15 cellular contexts compared by ENCODE assay signal in the genomic region with DNA sequence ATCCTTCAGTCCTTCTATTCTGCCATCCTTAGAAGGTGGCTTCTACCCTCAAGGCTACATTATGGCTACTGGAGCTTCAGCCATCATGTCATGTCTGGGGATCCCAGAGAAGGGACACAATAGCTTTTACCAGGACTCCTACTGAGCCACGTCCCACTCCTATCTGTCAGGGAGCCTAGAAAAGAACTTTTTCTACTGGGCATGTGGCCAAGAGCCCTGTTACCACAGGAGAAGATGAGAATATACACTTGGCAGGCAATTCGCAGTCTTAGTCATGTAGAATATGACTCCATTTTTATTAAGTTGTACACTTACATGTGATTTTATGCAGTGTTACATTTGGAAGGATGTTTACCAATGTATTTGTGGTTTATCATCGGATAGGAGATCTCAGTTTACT.
DNase-seq lines count a peak whose midpoint lies in the region; ATAC-seq and TF ChIP-seq lines count a peak whose summit lies in the region.
"Had no signal": no experiment of that assay in that cellular context is flagged by ENCODE, and none has a peak within 500 bp of the region (broad histone marks: within the 10 kb centered on the region; RNA-seq: fewer than 3 reads in every experiment).

No MANE protein-coding gene starts in this region.

- no peaks in the 10 kb centered on the region for H3K9me3 ChIP-seq in A673 (ENCODE audit: low read depth, low read length, poor library complexity, severe bottlenecking)
- H3K9me3 ChIP-seq: lower lobe of right lung, sigmoid colon had no signal

- H3K27ac Mint-ChIP-seq in natural killer cell, result no peak overlapping the region
- H3K27ac Mint-ChIP-seq: activated naive CD8-positive, alpha-beta T cell treated with anti-CD3 and anti-CD28 coated beads for 36 hours had no signal

- no peaks in the 10 kb centered on the region for H3K27me3 ChIP-seq in A673 (replicated peaks; ENCODE audit: insufficient read depth, low read depth, low read length, poor library complexity)
- H3K27me3 ChIP-seq: BLaER1 treated with 17β-estradiol and CSF1 and Interleukin-3, amounts not matched to agents 10 nM and 100 nM; sigmoid colon had no signal

- intact Hi-C loops in A673 (cut with micrococcal nuclease; ENCODE audit: unreplicated experiment) (no loop called here), natural killer cell (cut with micrococcal nuclease) (no loop called here)

- H3K27ac ChIP-seq in A673 (ENCODE audit: low read depth, low read length, poor library complexity, severe bottlenecking) (no peak overlapping the region), RWPE1 (no peak overlapping the region)
- H3K27ac ChIP-seq: BLaER1 treated with 17β-estradiol and CSF1 and Interleukin-3, amounts not matched to agents 10 nM and 100 nM; lower lobe of right lung; sigmoid colon had no signal

- DNase-seq in A673 (ENCODE audit: low spot score) (peak; percentile 79), HCEC 1CT (peak; percentile 87), RWPE1 (ENCODE audit: low spot score) (peak; percentile 73), fibroblast of the conjunctiva (ENCODE audit: low read depth) (peak; percentile 81), AML-193 (lab: John Stamatoyannopoulos, UW) (no peak), Ammon's horn (ENCODE audit: low spot score) (no peak), NCI-H1417 (lab: John Stamatoyannopoulos, UW) (no peak), natural killer cell (no peak)
- DNase-seq: activated CD4-positive, alpha-beta T cell treated with anti-CD3 and anti-CD28 coated beads, Interleukin-2, amount 50 U/mL, for 1 hour; activated naive CD8-positive, alpha-beta T cell treated with anti-CD3 and anti-CD28 coated beads for 36 hours; lower lobe of right lung; NCI-H1694; SHP77; sigmoid colon had no signal

- H3K36me3 ChIP-seq in A673 (ENCODE audit: insufficient read depth, low read length, poor library complexity, severe bottlenecking), result no peaks in the 10 kb centered on the region
- H3K36me3 ChIP-seq: BLaER1 treated with 17β-estradiol and CSF1 and Interleukin-3, amounts not matched to agents 10 nM and 100 nM; lower lobe of right lung; sigmoid colon had no signal

- no peaks in the 10 kb centered on the region for H3K4me1 ChIP-seq in A673 (ENCODE audit: insufficient read depth, low read length, poor library complexity, severe bottlenecking)
- H3K4me1 ChIP-seq: lower lobe of right lung had no signal

- TF ChIP-seq CTCF in A673 (conservative IDR thresholded peaks at IDR 0.05; ENCODE audit: low read depth, low read length) (no peak), RWPE1 (conservative IDR thresholded peaks at IDR 0.05; ENCODE audit: low read depth) (no peak), natural killer cell (IDR thresholded peaks at IDR 0.05) (no peak)

- H3K9me3 Mint-ChIP-seq in natural killer cell, result no peaks in the 10 kb centered on the region
- H3K9me3 Mint-ChIP-seq: activated naive CD8-positive, alpha-beta T cell treated with anti-CD3 and anti-CD28 coated beads for 36 hours had no signal

- BruUV-seq in A673 (replicated peaks; lab: Mats Ljungman, UMichigan), result no TSS peak

- CTCF ChIA-PET in A673 (lab: Charles Lee), result no interaction called here
- CTCF ChIA-PET in RWPE1 (lab: Yijun Ruan, JAX), result interaction anchor here (0.7 to 3.0 kb wide), 3 partner anchors 9 to 528 kb away, joined by 3 to 13 read pairs (median 4); no protein-coding TSS in a partner anchor

- H3K27me3 Mint-ChIP-seq in natural killer cell (ENCODE audit: low read depth in 2 of 2), result peaks cover 24 to 34% of the 10 kb centered on the region in 2 donors

- no peak for ATAC-seq in natural killer cell
- ATAC-seq: lower lobe of right lung had no signal

- no peaks in the 10 kb centered on the region for H3K36me3 Mint-ChIP-seq in natural killer cell
- H3K36me3 Mint-ChIP-seq: activated naive CD8-positive, alpha-beta T cell treated with anti-CD3 and anti-CD28 coated beads for 36 hours had no signal

- H3K4me1 Mint-ChIP-seq in natural killer cell, result no peaks in the 10 kb centered on the region
- H3K4me1 Mint-ChIP-seq: activated naive CD8-positive, alpha-beta T cell treated with anti-CD3 and anti-CD28 coated beads for 36 hours had no signal

- H3K4me3 Mint-ChIP-seq in natural killer cell, result no peak overlapping the region
- H3K4me3 Mint-ChIP-seq: activated naive CD8-positive, alpha-beta T cell treated with anti-CD3 and anti-CD28 coated beads for 36 hours had no signal

- POLR2A ChIA-PET in A673 (lab: Charles Lee; ENCODE audit: low non-redundant PET), result no interaction called here
- POLR2A ChIA-PET in RWPE1 (lab: Yijun Ruan, JAX; ENCODE audit: low non-redundant PET), result no interaction called here

- no peak overlapping the region for H3K4me3 ChIP-seq in A673 (ENCODE audit: low read depth, low read length, poor library complexity, severe bottlenecking)
- H3K4me3 ChIP-seq: BLaER1 treated with 17β-estradiol and CSF1 and Interleukin-3, amounts not matched to agents 10 nM and 100 nM; lower lobe of right lung; sigmoid colon had no signal

Comparison
In these comparisons a context has a peak if more than half of its experiments do, and no peak if none do; other contexts are left out.
1. DNase-seq: peak in A673 (single experiment), HCEC 1CT (single experiment), RWPE1 (single experiment) and fibroblast of the conjunctiva (single experiment); none in AML-193 (0 of 2), Ammon's horn (single experiment), NCI-H1417 (0 of 3) and natural killer cell (single experiment).